ENCODE assay signal across 8 cellular contexts in genomic region chr3:33718595-33718907, GRCh38. TPM values are rescaled to one million over a fixed set of nuclear protein-coding genes. Genes with fewer than 3 reads are reported as not detected.
DNase-seq lines count a peak whose midpoint lies in the region; ATAC-seq, FAIRE-seq and TF ChIP-seq lines count a peak whose summit lies in the region.

No MANE protein-coding gene starts in this region.

- no peaks in the 10 kb centered on the region for H3K36me3 ChIP-seq in brain microvascular endothelial cell (replicated peaks)
- no peaks in the 10 kb centered on the region for H3K36me3 ChIP-seq in vagina

- in situ Hi-C loops in brain microvascular endothelial cell (cut with HindIII; ENCODE audit: low pct_ligation_motif_present, low sequenced_read_pairs): no loop called here

- H3K27ac ChIP-seq in brain microvascular endothelial cell: peak overlapping the region; percentile 90
- H3K27ac ChIP-seq in vagina: peak overlapping the region; percentile 97

- H3K27ac Mint-ChIP-seq in CD14-positive monocyte (peak overlapping the region; percentile 91 to 99 (median 96)), memory B cell (peak overlapping the region; percentile 90)

- FAIRE-seq in D721Med (lab: Jason Lieb, UNC): no peak

- no peaks in the 10 kb centered on the region for H3K9me3 Mint-ChIP-seq in CD14-positive monocyte
- H3K9me3 Mint-ChIP-seq in memory B cell: no peaks in the 10 kb centered on the region

- peak; percentile 1 for ATAC-seq in HG03196 (IDR thresholded peaks at IDR 0.05; ENCODE audit: unreplicated experiment)
- no peak for ATAC-seq in memory B cell (ENCODE audit: low read depth)
- ATAC-seq in HG02763 (IDR thresholded peaks at IDR 0.05; ENCODE audit: unreplicated experiment): no peak

- H3K4me1 Mint-ChIP-seq in CD14-positive monocyte (peaks cover 11% of the 10 kb centered on the region), memory B cell (peaks cover 6% of the 10 kb centered on the region)

- DNase-seq in CD14-positive monocyte (ENCODE audit: low spot score) (no peak), brain microvascular endothelial cell (no peak), memory B cell (ENCODE audit: low spot score in 2 of 2) (no peak), vagina (ENCODE audit: extremely low spot score in 2 of 2) (no peak), D721Med (ENCODE audit: insufficient read length, low spot score) (no peak), NAMALWA (ENCODE audit: low spot score) (no peak)

- H3K4me3 Mint-ChIP-seq in CD14-positive monocyte (peak overlapping the region; percentile 94 to 96), memory B cell (peak overlapping the region; percentile 94)

- peak overlapping the region; percentile 79 for H3K4me3 ChIP-seq in brain microvascular endothelial cell (ENCODE audit: low read depth, low read length)
- peak overlapping the region; percentile 71 to 93 for H3K4me3 ChIP-seq in vagina

- no peak for TF ChIP-seq POLR2A in vagina (IDR thresholded peaks at IDR 0.05)

- H3K27me3 ChIP-seq in brain microvascular endothelial cell (replicated peaks) (no peaks in the 10 kb centered on the region), vagina (no peaks in the 10 kb centered on the region)

- H3K36me3 Mint-ChIP-seq in CD14-positive monocyte (peaks cover 0 to 2% of the 10 kb centered on the region in 2 donors), memory B cell (no peaks in the 10 kb centered on the region)

- no peak for TF ChIP-seq CTCF in CD14-positive monocyte (IDR thresholded peaks at IDR 0.05)
- no peak for TF ChIP-seq CTCF in brain microvascular endothelial cell (IDR thresholded peaks at IDR 0.05; ENCODE audit: low read depth, low read length, missing control alignments)
- TF ChIP-seq CTCF in vagina (IDR thresholded peaks at IDR 0.05): no peak
- no peak for TF ChIP-seq CTCF in D721Med (IDR thresholded peaks at IDR 0.05; ENCODE audit: insufficient read depth, missing control alignments)

- intact Hi-C loops in CD14-positive monocyte (cut with micrococcal nuclease) (loop anchor here (5.0 to 10.0 kb wide), 3 partner anchors 61 to 69 kb away; no protein-coding TSS in a partner anchor), vagina (cut with DNase I) (no loop called here)

- no peaks in the 10 kb centered on the region for H3K9me3 ChIP-seq in vagina

- H3K27me3 Mint-ChIP-seq in CD14-positive monocyte (ENCODE audit: low read depth in 3 of 3): no peaks in the 10 kb centered on the region
- H3K27me3 Mint-ChIP-seq in memory B cell: no peaks in the 10 kb centered on the region

- peaks cover 15% of the 10 kb centered on the region for H3K4me1 ChIP-seq in vagina

RNA-seq across cellular contexts. Expression of gene CLASP2, which starts 0.5 kb away (rescaled TPM):
- polyA plus RNA-seq in CD14-positive monocyte: 10 to 100 TPM; 10.1 to 13.9 TPM
- 69.5 TPM for total RNA-seq in vagina
